ENCODE assay signal across 8 cellular contexts in genomic region chr9:86353591-86354047, GRCh38. TPM values are rescaled to one million over a fixed set of nuclear protein-coding genes. Genes with fewer than 3 reads are reported as not detected.
DNase-seq lines count a peak whose midpoint lies in the region; ATAC-seq and TF ChIP-seq lines count a peak whose summit lies in the region.

No MANE protein-coding gene starts in this region.

- WGBS in lower leg skin, 2 donors = 1% methylated on average over 14 to 16 of the region's 16 CpGs

- H3K4me3 Mint-ChIP-seq in stimulated activated naive CD8-positive, alpha-beta T cell treated with anti-CD3 and anti-CD28 coated beads, Interleukin-15, Interleukin-2, amounts not matched to agents 100 ng/mL and 50 ng/mL, for 24 hours = peak overlapping the region; percentile 92

- no peaks in the 10 kb centered on the region for H3K9me3 Mint-ChIP-seq in stimulated activated naive CD8-positive, alpha-beta T cell treated with anti-CD3 and anti-CD28 coated beads, Interleukin-15, Interleukin-2, amounts not matched to agents 100 ng/mL and 50 ng/mL, for 24 hours

- H3K27me3 ChIP-seq in A673 (replicated peaks; ENCODE audit: insufficient read depth, low read depth, low read length, poor library complexity) = no peaks in the 10 kb centered on the region
- H3K27me3 ChIP-seq in Peyer's patch = no peaks in the 10 kb centered on the region

- DNase-seq in A673 (ENCODE audit: low spot score) (no peak), GM20000 (ENCODE audit: low spot score) (peak; percentile 23), Peyer's patch (peak in 1 of 3 donors; percentile 64), lower leg skin (ENCODE audit: low spot score in 2 of 2) (no peak)
- DNase-seq in central memory CD4-positive, alpha-beta T cell = peak; percentile 12

- H3K27ac ChIP-seq in A673 (ENCODE audit: low read depth, low read length, poor library complexity, severe bottlenecking) (peak overlapping the region; percentile 90), Peyer's patch (peak overlapping the region; percentile 92 to 98 (median 97))

- TF ChIP-seq POLR2A in Peyer's patch (IDR thresholded peaks at IDR 0.05) = no peak
- no peak for TF ChIP-seq POLR2A in lower leg skin (IDR thresholded peaks at IDR 0.05)

- POLR2A ChIA-PET in A673 (lab: Charles Lee; ENCODE audit: low non-redundant PET) = no interaction called here

- intact Hi-C loops in A673 (cut with micrococcal nuclease; ENCODE audit: unreplicated experiment) (loop anchor here (5.0 kb wide), 1 partner anchor 66 kb away; no protein-coding TSS in a partner anchor), lower leg skin (cut with DNase I; ENCODE audit: low total_unique reads) (no loop called here)

- no peaks in the 10 kb centered on the region for H3K36me3 ChIP-seq in A673 (ENCODE audit: insufficient read depth, low read length, poor library complexity, severe bottlenecking)
- no peaks in the 10 kb centered on the region for H3K36me3 ChIP-seq in Peyer's patch

- ATAC-seq in GM19328 (IDR thresholded peaks at IDR 0.05; ENCODE audit: unreplicated experiment) (no peak), HG03378 (IDR thresholded peaks at IDR 0.05; ENCODE audit: unreplicated experiment) (no peak)

- no TSS peak for BruUV-seq in A673 (replicated peaks; lab: Mats Ljungman, UMichigan)

- H3K4me1 ChIP-seq in A673 (ENCODE audit: insufficient read depth, low read length, poor library complexity, severe bottlenecking) (peaks cover 16% of the 10 kb centered on the region), Peyer's patch (peaks cover 0 to 35% (median 10%) of the 10 kb centered on the region in 4 donors)

- peak overlapping the region; percentile 94 for H3K27ac Mint-ChIP-seq in stimulated activated naive CD8-positive, alpha-beta T cell treated with anti-CD3 and anti-CD28 coated beads, Interleukin-15, Interleukin-2, amounts not matched to agents 100 ng/mL and 50 ng/mL, for 24 hours

- CTCF ChIA-PET in A673 (lab: Charles Lee) = no interaction called here

- peaks cover 52% of the 10 kb centered on the region for H3K4me1 Mint-ChIP-seq in stimulated activated naive CD8-positive, alpha-beta T cell treated with anti-CD3 and anti-CD28 coated beads, Interleukin-15, Interleukin-2, amounts not matched to agents 100 ng/mL and 50 ng/mL, for 24 hours (ENCODE audit: low read depth)

- peak overlapping the region; percentile 92 for H3K4me3 ChIP-seq in A673 (ENCODE audit: low read depth, low read length, poor library complexity, severe bottlenecking)
- H3K4me3 ChIP-seq in Peyer's patch = peak overlapping the region; percentile 89 to 98 (median 98)
- H3K4me3 ChIP-seq in lower leg skin (ENCODE audit: low read depth, poor library complexity, severe bottlenecking) = peak overlapping the region; percentile 74

- TF ChIP-seq CTCF in A673 (conservative IDR thresholded peaks at IDR 0.05; ENCODE audit: low read depth, low read length) (no peak), GM20000 (IDR thresholded peaks at IDR 0.05; ENCODE audit: extremely low read depth, missing control alignments) (no peak), Peyer's patch (IDR thresholded peaks at IDR 0.05) (no peak), lower leg skin (IDR thresholded peaks at IDR 0.05) (no peak)

- H3K27me3 Mint-ChIP-seq in stimulated activated naive CD8-positive, alpha-beta T cell treated with anti-CD3 and anti-CD28 coated beads, Interleukin-15, Interleukin-2, amounts not matched to agents 100 ng/mL and 50 ng/mL, for 24 hours = no peaks in the 10 kb centered on the region

- H3K9me3 ChIP-seq in A673 (ENCODE audit: low read depth, low read length, poor library complexity, severe bottlenecking) = no peaks in the 10 kb centered on the region
- H3K9me3 ChIP-seq in Peyer's patch = no peaks in the 10 kb centered on the region

- H3K36me3 Mint-ChIP-seq in stimulated activated naive CD8-positive, alpha-beta T cell treated with anti-CD3 and anti-CD28 coated beads, Interleukin-15, Interleukin-2, amounts not matched to agents 100 ng/mL and 50 ng/mL, for 24 hours (ENCODE audit: low read depth) = peaks cover 24% of the 10 kb centered on the region

RNA-seq across cellular contexts. Expression of gene TUT7, which starts 0.6 kb away (rescaled TPM):
- total RNA-seq in A673 (2021) = 18.4 and 22.7 TPM in 2 replicates
- 10 to 100 TPM; 36.8 to 99.9 (median 50.4) TPM for total RNA-seq in Peyer's patch
- 100 to 1,000 TPM in 1 of 4 donors, 10 to 100 TPM in 3; 75.9 to 132 (median 89.5) TPM for total RNA-seq in lower leg skin

Comparison
In these comparisons a context has a peak if more than half of its experiments do, and no peak if none do; other contexts are left out.
1. DNase-seq: peak in GM20000 (single experiment) and central memory CD4-positive, alpha-beta T cell (single experiment); none in A673 (single experiment) and lower leg skin (0 of 2).
2. Peak in every context shown above with its lines, with median percentiles within 50 percentile points of each other: H3K4me3 ChIP-seq.